ENCODE assay signal across 4 cellular contexts in the genomic region with DNA sequence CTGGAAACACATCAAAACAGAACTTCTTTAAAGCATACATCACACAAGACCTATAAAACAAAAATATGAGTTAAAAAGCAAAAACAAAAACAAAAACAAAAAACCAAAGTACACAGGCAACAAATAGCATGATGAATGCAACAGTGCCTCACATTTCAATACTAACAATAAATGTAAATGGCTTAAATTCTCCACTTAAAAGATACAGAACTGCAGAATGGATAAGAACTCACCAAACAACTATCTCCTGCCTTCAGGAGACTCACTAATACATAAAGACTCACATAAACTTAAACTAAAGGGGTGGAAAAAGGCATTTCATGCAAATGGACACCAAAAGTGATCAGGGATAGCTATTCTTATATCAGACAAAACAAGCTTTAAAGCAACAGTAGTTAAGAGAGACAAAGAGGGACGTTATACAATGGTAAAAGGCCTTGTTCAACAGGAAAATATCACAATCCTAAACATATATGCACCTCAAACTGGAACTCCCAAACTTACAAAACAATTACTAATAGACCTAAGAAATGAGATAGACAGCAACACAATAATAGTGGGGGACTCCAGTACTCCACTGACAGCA.
A peak's percentile ranks its signal among the peaks of the same experiment; 100 is the strongest.
TF ChIP-seq lines count a peak whose summit lies in the region.

No MANE protein-coding gene starts in this region.

TF ChIP-seq in HCT116, 20 proteins besides CTCF, POLR2A, EP300 and RAD21:
- TF ChIP-seq CBX3 (IDR thresholded peaks at IDR 0.05; ENCODE audit: low read depth), result 0 out of 2 replicates have a peak, but pooled peaks have one; percentile 29

TF ChIP-seq in HEK293, 187 proteins besides CTCF, POLR2A, EP300 and RAD21:
- peak; percentile 64 for TF ChIP-seq SETDB1 (IDR thresholded peaks at IDR 0.05; ENCODE audit: insufficient read length, low read length)

TF ChIP-seq in WTC11, 78 proteins besides CTCF, POLR2A, EP300 and RAD21:
- TF ChIP-seq GTF2I (CRISPR knock-in tag; conservative IDR thresholded peaks at IDR 0.05), result 0 out of 2 replicates have a peak, but pooled peaks have one; percentile 35

TF ChIP-seq in K562, 482 proteins besides CTCF, POLR2A, EP300 and RAD21:
- peak; percentile 93 for TF ChIP-seq ZNF354B (CRISPR knock-in tag; IDR thresholded peaks at IDR 0.05)
- TF ChIP-seq ZNF507 (tag; conservative IDR thresholded peaks at IDR 0.05), result peak; percentile 99
